Comparison of ENCODE assay signal across 8 cellular contexts in genomic region chr11:131668867-131669780, GRCh38.
A peak's percentile ranks its signal among the peaks of the same experiment; 100 is the strongest.
DNase-seq lines count a peak whose midpoint lies in the region; ATAC-seq and TF ChIP-seq lines count a peak whose summit lies in the region.

No MANE protein-coding gene starts in this region.

- H3K79me2 ChIP-seq in HCT116 (ENCODE audit: insufficient read depth, low read length): no peaks in the 10 kb centered on the region

- no peaks in the 10 kb centered on the region for H3K9me2 ChIP-seq in HCT116 (ENCODE audit: insufficient read depth)

- no peak for TF ChIP-seq POLR2A in HCT116 (IDR thresholded peaks at IDR 0.05; ENCODE audit: borderline replicate concordance, extremely low read depth, insufficient read depth, insufficient read length)

- H3K27me3 ChIP-seq in HCT116 (ENCODE audit: insufficient read depth, low read length) (no peaks in the 10 kb centered on the region), left ventricle myocardium inferior (ENCODE audit: low read depth) (peaks cover 22% of the 10 kb centered on the region)

- H4K20me1 ChIP-seq in HCT116 (ENCODE audit: insufficient read depth): no peaks in the 10 kb centered on the region

- BruUV-seq in HCT116 (replicated peaks; lab: Mats Ljungman, UMichigan): no TSS peak

- peak; percentile 74 for ATAC-seq in HCT116

- RAD21 ChIA-PET in HCT116 (lab: Charles Lee; ENCODE audit: low non-redundant PET in 1 of 2, low total read pairs in 2 of 2, uncharacterized antibody in 2 of 2, unreplicated experiment in 2 of 2): no interaction called here

- H3K4me1 ChIP-seq in HCT116 (ENCODE audit: control insufficient read depth in 1 of 2, insufficient read depth in 2 of 2, low read length in 2 of 2) (no peaks in the 10 kb centered on the region), left ventricle myocardium inferior (no peaks in the 10 kb centered on the region)

- no peak for TF ChIP-seq RAD21 in HCT116 (IDR thresholded peaks at IDR 0.05; ENCODE audit: low read depth)

- no peaks in the 10 kb centered on the region for H3K9me3 ChIP-seq in HCT116 (ENCODE audit: control insufficient read depth in 1 of 2, insufficient read depth in 1 of 2, low read depth in 1 of 2, low read length in 2 of 2)
- no peaks in the 10 kb centered on the region for H3K9me3 ChIP-seq in left ventricle myocardium inferior (replicated peaks)

- no peaks in the 10 kb centered on the region for H3K36me3 ChIP-seq in HCT116 (ENCODE audit: control insufficient read depth in 1 of 2, insufficient read depth in 2 of 2, low read length in 2 of 2)
- no peaks in the 10 kb centered on the region for H3K36me3 ChIP-seq in left ventricle myocardium inferior

- no peak overlapping the region for H3K9ac ChIP-seq in HCT116 (ENCODE audit: low read length)

- CTCF ChIA-PET in HCT116 (lab: Charles Lee): no interaction called here

- H2AFZ ChIP-seq in HCT116 (ENCODE audit: low read depth, low read length, poor library complexity, severe bottlenecking): no peak overlapping the region

- POLR2A ChIA-PET in HCT116 (lab: Charles Lee): no interaction called here

- intact Hi-C loops in HCT116 (cut with micrococcal nuclease) (no loop called here), left ventricle myocardium inferior (cut with micrococcal nuclease) (no loop called here)

- peak; percentile 74 for DNase-seq in activated effector memory CD4-positive, alpha-beta T cell treated with anti-CD3 and anti-CD28 coated beads, Interleukin-2, amount 50 U/mL, for 16 hours
- DNase-seq in activated effector memory CD4-positive, alpha-beta T cell treated with Interleukin-2 at 50 U/mL for 16 hours: no peak
- DNase-seq in HCT116 (ENCODE audit: low read depth, low spot score) (peak; percentile 6), NAMALWA (ENCODE audit: low spot score) (peak; percentile 67), activated T-cell treated with anti-CD3 and anti-CD28 coated beads for 48 hours (ENCODE audit: low read depth) (peak; percentile 36), left ventricle myocardium inferior (no peak), NCI-H2107 (lab: John Stamatoyannopoulos, UW) (no peak)
- peak; percentile 42 to 52 for DNase-seq in stimulated activated CD4-positive, alpha-beta T cell treated with anti-CD3 and anti-CD28 coated beads, Interleukin-2, amount 100 ng/mL, for 48 hours

- no peak overlapping the region for H3K27ac ChIP-seq in HCT116 (ENCODE audit: low read depth, low read length)
- no peak overlapping the region for H3K27ac ChIP-seq in left ventricle myocardium inferior (replicated peaks)

- TF ChIP-seq CTCF in HCT116 (IDR thresholded peaks at IDR 0.05 in 2 of 3, conservative IDR thresholded peaks at IDR 0.05 in 1 of 3; ENCODE audit: borderline replicate concordance in 1 of 3, insufficient read depth in 1 of 3, low read depth in 2 of 3, low read length in 2 of 3): peak in 2 of 3 experiments; percentile 51 to 64; a peak in 4 of 6 replicates
- peak; percentile 65 for TF ChIP-seq CTCF in left ventricle myocardium inferior (IDR thresholded peaks at IDR 0.05; ENCODE audit: borderline replicate concordance)

- H3K4me3 ChIP-seq in HCT116 (replicated peaks in 1 of 2; ENCODE audit: low read depth in 1 of 2, low read length in 2 of 2): no peak overlapping the region
- no peak overlapping the region for H3K4me3 ChIP-seq in left ventricle myocardium inferior

- no peak overlapping the region for H3K4me2 ChIP-seq in HCT116 (ENCODE audit: low read length)

TF ChIP-seq in HCT116, 20 proteins besides CTCF, POLR2A, EP300 and RAD21:
- TF ChIP-seq YY1 (IDR thresholded peaks at IDR 0.05; ENCODE audit: extremely low read depth, insufficient replicate concordance, low read depth, low read length): no peak
- TF ChIP-seq EGR1 (IDR thresholded peaks at IDR 0.05; ENCODE audit: low read depth): no peak
- no peak for TF ChIP-seq CEBPB (IDR thresholded peaks at IDR 0.05; ENCODE audit: low read depth)
- no peak for TF ChIP-seq JUND (IDR thresholded peaks at IDR 0.05)
- no peak for TF ChIP-seq ZBTB33 (IDR thresholded peaks at IDR 0.05; ENCODE audit: extremely low read depth, insufficient replicate concordance, low read length)
- TF ChIP-seq POLR2AphosphoS5 (IDR thresholded peaks at IDR 0.05; ENCODE audit: low read depth, low read length): no peak
- TF ChIP-seq TCF7L2 (IDR thresholded peaks at IDR 0.05; ENCODE audit: borderline replicate concordance, extremely low read depth, insufficient read depth, insufficient read length): no peak
- no peak for TF ChIP-seq EZH2 (IDR thresholded peaks at IDR 0.05)
- no peak for TF ChIP-seq SRF (IDR thresholded peaks at IDR 0.05; ENCODE audit: low read depth)
- TF ChIP-seq CBX3 (IDR thresholded peaks at IDR 0.05; ENCODE audit: low read depth): no peak
- no peak for TF ChIP-seq ATF3 (IDR thresholded peaks at IDR 0.05)
- no peak for TF ChIP-seq ZNF274 (IDR thresholded peaks at IDR 0.05; ENCODE audit: low read depth, low read length)

Comparison
In these comparisons a context has a peak if more than half of its experiments do, and no peak if none do; other contexts are left out.
1. DNase-seq: peak in activated effector memory CD4-positive, alpha-beta T cell treated with anti-CD3 and anti-CD28 coated beads, Interleukin-2, amount 50 U/mL, for 16 hours (single experiment), HCT116 (single experiment), NAMALWA (single experiment), activated T-cell treated with anti-CD3 and anti-CD28 coated beads for 48 hours (single experiment) and stimulated activated CD4-positive, alpha-beta T cell treated with anti-CD3 and anti-CD28 coated beads, Interleukin-2, amount 100 ng/mL, for 48 hours (2 of 2); none in activated effector memory CD4-positive, alpha-beta T cell treated with Interleukin-2 at 50 U/mL for 16 hours (single experiment), left ventricle myocardium inferior (single experiment) and NCI-H2107 (single experiment).